17 cellular contexts compared by ENCODE assay signal in the genomic region with DNA sequence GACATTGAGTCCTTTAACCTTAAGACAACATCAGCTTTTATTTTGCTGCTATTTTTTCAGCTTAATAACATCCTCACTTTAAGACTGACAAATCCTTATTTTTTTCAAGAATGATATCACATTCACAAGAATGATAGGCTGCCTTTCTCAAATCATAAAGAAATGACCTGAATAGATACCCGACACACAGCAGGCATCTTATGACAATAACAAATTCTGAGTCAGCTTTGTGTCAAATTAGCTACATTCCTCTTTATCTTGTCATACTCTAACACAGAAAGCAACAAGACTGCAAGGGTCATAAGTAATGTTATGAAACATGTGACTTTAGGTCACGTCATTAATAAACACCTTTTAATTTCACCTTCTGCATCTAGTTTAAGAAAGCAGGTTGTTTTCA.
DNase-seq lines count a peak whose midpoint lies in the region; ATAC-seq, FAIRE-seq and TF ChIP-seq lines count a peak whose summit lies in the region.
"Had no signal": no experiment of that assay in that cellular context is flagged by ENCODE, and none has a peak within 500 bp of the region (broad histone marks: within the 10 kb centered on the region; RNA-seq: fewer than 3 reads in every experiment).

No MANE protein-coding gene starts in this region.

- no peaks in the 10 kb centered on the region for H4K20me1 ChIP-seq in HepG2 (ENCODE audit: insufficient read depth, low read length)

- H3K9ac ChIP-seq in HepG2 (ENCODE audit: insufficient read depth, low read depth, low read length): no peak overlapping the region

- TF ChIP-seq RAD21 in HepG2 (CRISPR knock-in tag; IDR thresholded peaks at IDR 0.05): no peak

- DNase-seq in HepG2 (ENCODE audit: low spot score): no peak
- no peak for DNase-seq in right lobe of liver
- DNase-seq in RKO (ENCODE audit: low spot score): peak; percentile 49
- peak; percentile 56 for DNase-seq in fibroblast of mammary gland (ENCODE audit: low read depth)
- DNase-seq in cerebellum (ENCODE audit: low spot score): no peak
- no peak for DNase-seq in stimulated activated naive CD8-positive, alpha-beta T cell treated with anti-CD3 and anti-CD28 coated beads, Interleukin-15, Interleukin-2, amounts not matched to agents 100 U/mL and 50 U/mL, for 24 hours
- no peak for DNase-seq in stimulated activated CD4-positive, alpha-beta T cell treated with anti-CD3 and anti-CD28 coated beads, Interleukin-15, amount 100 ng/mL, for 24 hours
- no peak for DNase-seq in activated T-cell treated with anti-CD3 and anti-CD28 coated beads, Interleukin-2, amount 50 U/mL, for 4 hours
- DNase-seq: 8988T; Calu3; CD4-positive, CD25-positive, alpha-beta regulatory T cell; DMS79; NCI-H1436; NCI-H2029 treated with DMSO at 0.1 percent for 48 hours; NCI-H510A treated with DMSO at 0.1 percent for 48 hours; Peyer's patch had no signal

- H3K27me3 ChIP-seq in HepG2 (ENCODE audit: control insufficient read depth in 1 of 2, insufficient read depth in 2 of 2, low read length in 2 of 2) (no peaks in the 10 kb centered on the region), right lobe of liver (no peaks in the 10 kb centered on the region)
- H3K27me3 ChIP-seq: Peyer's patch had no signal

- no peak for TF ChIP-seq EP300 in HepG2 (IDR thresholded peaks at IDR 0.05; ENCODE audit: low read depth in 2 of 2, low read length in 2 of 2)
- TF ChIP-seq EP300 in HepG2 (CRISPR knock-in tag; IDR thresholded peaks at IDR 0.05; ENCODE audit: borderline replicate concordance): no peak

- peaks cover 31% of the 10 kb centered on the region for H3K9me3 ChIP-seq in HepG2 (ENCODE audit: low read length)
- H3K9me3 ChIP-seq in right lobe of liver: no peaks in the 10 kb centered on the region
- H3K9me3 ChIP-seq: Peyer's patch had no signal

- H3K4me1 ChIP-seq in HepG2 (ENCODE audit: insufficient read depth, low read length) (no peaks in the 10 kb centered on the region), right lobe of liver (no peaks in the 10 kb centered on the region)
- H3K4me1 ChIP-seq: Peyer's patch had no signal

- no peaks in the 10 kb centered on the region for H3K4me1 Mint-ChIP-seq in activated T-cell treated with anti-CD3 and anti-CD28 coated beads, Interleukin-2, amount 50 U/mL, for 4 hours (ENCODE audit: low read depth)
- H3K4me1 Mint-ChIP-seq: CD4-positive, CD25-positive, alpha-beta regulatory T cell had no signal

- H3K36me3 Mint-ChIP-seq in activated T-cell treated with anti-CD3 and anti-CD28 coated beads, Interleukin-2, amount 50 U/mL, for 4 hours (ENCODE audit: insufficient read depth): no peaks in the 10 kb centered on the region
- H3K36me3 Mint-ChIP-seq: CD4-positive, CD25-positive, alpha-beta regulatory T cell had no signal

- H3K4me3 ChIP-seq in HepG2 (replicated peaks in 1 of 3; ENCODE audit: insufficient read depth in 1 of 3, low read depth in 2 of 3, low read length in 3 of 3) (no peak overlapping the region), right lobe of liver (no peak overlapping the region), fibroblast of mammary gland (ENCODE audit: control insufficient read depth, low read depth, low read length) (no peak overlapping the region)
- H3K4me3 ChIP-seq: Peyer's patch had no signal

- TF ChIP-seq CTCF in HepG2 (CRISPR knock-in tag; IDR thresholded peaks at IDR 0.05) (no peak), right lobe of liver (IDR thresholded peaks at IDR 0.05) (no peak), fibroblast of mammary gland (conservative IDR thresholded peaks at IDR 0.05; ENCODE audit: control insufficient read depth, insufficient read depth, low read depth, low read length) (no peak)

- BruUV-seq in HepG2 (replicated peaks; lab: Mats Ljungman, UMichigan): no TSS peak

- TF ChIP-seq POLR2A in HepG2 (IDR thresholded peaks at IDR 0.05; ENCODE audit: insufficient read depth in 1 of 2, low read depth in 2 of 2, low read length in 2 of 2) (no peak), right lobe of liver (IDR thresholded peaks at IDR 0.05) (no peak)

- in situ Hi-C loops in HepG2 (cut with HindIII; ENCODE audit: extremely low pct_ligation_motif_present, low pct_unique_long_range_greater_than_20kb): no loop called here

- H2AFZ ChIP-seq in HepG2 (ENCODE audit: low read length): no peak overlapping the region

- H3K4me2 ChIP-seq in HepG2 (ENCODE audit: low read depth, low read length): no peak overlapping the region

- H3K27me3 Mint-ChIP-seq in activated T-cell treated with anti-CD3 and anti-CD28 coated beads, Interleukin-2, amount 50 U/mL, for 4 hours (ENCODE audit: low read depth): no peaks in the 10 kb centered on the region
- H3K27me3 Mint-ChIP-seq: CD4-positive, CD25-positive, alpha-beta regulatory T cell had no signal

- no peak for FAIRE-seq in HepG2 (lab: Jason Lieb, UNC)
- FAIRE-seq: H1 had no signal

- no peaks in the 10 kb centered on the region for H3K36me3 ChIP-seq in HepG2 (replicated peaks in 1 of 2; ENCODE audit: control insufficient read depth in 1 of 2, insufficient read depth in 2 of 2, low read length in 2 of 2)
- H3K36me3 ChIP-seq in right lobe of liver: no peaks in the 10 kb centered on the region
- H3K36me3 ChIP-seq: Peyer's patch had no signal

- ATAC-seq in HepG2 (no peak), right lobe of liver (no peak)
- ATAC-seq in stimulated activated naive CD8-positive, alpha-beta T cell treated with anti-CD3 and anti-CD28 coated beads, Interleukin-15, Interleukin-2, amounts not matched to agents 100 U/mL and 50 U/mL, for 24 hours: no peak
- no peak for ATAC-seq in activated T-cell treated with anti-CD3 and anti-CD28 coated beads, Interleukin-2, amount 50 U/mL, for 4 hours

- no peak overlapping the region for H3K27ac ChIP-seq in HepG2 (ENCODE audit: extremely low read length, insufficient read depth, low read length)
- H3K27ac ChIP-seq in right lobe of liver: no peak overlapping the region
- H3K27ac ChIP-seq: Peyer's patch had no signal

- peaks cover 23% of the 10 kb centered on the region for H3K9me3 Mint-ChIP-seq in activated T-cell treated with anti-CD3 and anti-CD28 coated beads, Interleukin-2, amount 50 U/mL, for 4 hours

- WGBS in HepG2 (ENCODE audit: low lambda C conversion rate): 0% methylated on average over 2 of the region's 2 CpGs
- WGBS in right lobe of liver (ENCODE audit: insufficient coverage, low coverage, low lambda C conversion rate, missing lambda C conversion rate): 65% methylated on average over 2 of the region's 2 CpGs

- intact Hi-C loops in HepG2 (cut with micrococcal nuclease; ENCODE audit: unreplicated experiment): no loop called here
- intact Hi-C loops in right lobe of liver (cut with DNase I): no loop called here

- CTCF ChIA-PET in HepG2 (lab: Yijun Ruan, JAX; ENCODE audit: low intra/inter-chr PET ratio, low total read pairs): no interaction called here

- no peaks in the 10 kb centered on the region for H3K79me2 ChIP-seq in HepG2 (ENCODE audit: insufficient read depth, low read length)

- POLR2A ChIA-PET in HepG2 (lab: Yijun Ruan, JAX): no interaction called here

- no peak overlapping the region for H3K4me3 Mint-ChIP-seq in activated T-cell treated with anti-CD3 and anti-CD28 coated beads, Interleukin-2, amount 50 U/mL, for 4 hours
- H3K4me3 Mint-ChIP-seq: CD4-positive, CD25-positive, alpha-beta regulatory T cell had no signal

TF ChIP-seq in HepG2, 621 proteins besides CTCF, POLR2A, EP300 and RAD21:
- TF ChIP-seq CREB1 (IDR thresholded peaks at IDR 0.05) (0 out of 2 replicates have a peak, but pooled peaks have one; percentile 20), CREB1 (CRISPR knock-in tag; IDR thresholded peaks at IDR 0.05) (no peak), ZNF20 (CRISPR knock-in tag; IDR thresholded peaks at IDR 0.05) (no peak)

Comparison
In these comparisons a context has a peak if more than half of its experiments do, and no peak if none do; other contexts are left out.
1. DNase-seq: peak in RKO (single experiment) and fibroblast of mammary gland (single experiment); none in HepG2 (single experiment), right lobe of liver (0 of 3), cerebellum (single experiment), stimulated activated naive CD8-positive, alpha-beta T cell treated with anti-CD3 and anti-CD28 coated beads, Interleukin-15, Interleukin-2, amounts not matched to agents 100 U/mL and 50 U/mL, for 24 hours (single experiment), stimulated activated CD4-positive, alpha-beta T cell treated with anti-CD3 and anti-CD28 coated beads, Interleukin-15, amount 100 ng/mL, for 24 hours (single experiment) and activated T-cell treated with anti-CD3 and anti-CD28 coated beads, Interleukin-2, amount 50 U/mL, for 4 hours (single experiment).